8 cellular contexts compared by ENCODE assay signal in genomic region chr2:166384774-166385173, GRCh38. TPM values are rescaled to one million over a fixed set of nuclear protein-coding genes. Genes with fewer than 3 reads are reported as not detected.
DNase-seq lines count a peak whose midpoint lies in the region; TF ChIP-seq lines count a peak whose summit lies in the region.

No MANE protein-coding gene starts in this region.

- DNase-seq in Calu3 (peak; percentile 32), HT-29 (ENCODE audit: low spot score) (peak; percentile 61), astrocyte of the spinal cord (ENCODE audit: low read depth, low spot score) (peak; percentile 46), mesothelial cell of epicardium (ENCODE audit: low spot score in 2 of 2, unreplicated experiment in 2 of 2) (no peak), NCI-H524 treated with DMSO at 0.1 percent for 48 hours (lab: John Stamatoyannopoulos, UW) (no peak), NCI-H774 (lab: John Stamatoyannopoulos, UW) (no peak), D341Med (ENCODE audit: low spot score) (no peak), retina (no peak)

- H3K9me3 Mint-ChIP-seq in Calu3 (ENCODE audit: low read depth, unreplicated experiment) (no peaks in the 10 kb centered on the region), mesothelial cell of epicardium (no peaks in the 10 kb centered on the region)

- H3K4me3 ChIP-seq in astrocyte of the spinal cord (ENCODE audit: low read depth, low read length): no peak overlapping the region

- H3K36me3 Mint-ChIP-seq in Calu3 (ENCODE audit: insufficient read depth, unreplicated experiment): no peaks in the 10 kb centered on the region
- no peaks in the 10 kb centered on the region for H3K36me3 Mint-ChIP-seq in mesothelial cell of epicardium

- TF ChIP-seq CTCF in Calu3 (IDR thresholded peaks at IDR 0.05; ENCODE audit: unreplicated experiment) (peak; percentile 44), astrocyte of the spinal cord (IDR thresholded peaks at IDR 0.05; ENCODE audit: low read depth, low read length) (peak; percentile 16), mesothelial cell of epicardium (IDR thresholded peaks at IDR 0.05; ENCODE audit: unreplicated experiment) (peak; percentile 79)

- H3K4me1 Mint-ChIP-seq in Calu3 (ENCODE audit: low read depth, unreplicated experiment): no peaks in the 10 kb centered on the region
- no peaks in the 10 kb centered on the region for H3K4me1 Mint-ChIP-seq in mesothelial cell of epicardium

- H3K4me3 Mint-ChIP-seq in Calu3 (ENCODE audit: low read depth, unreplicated experiment) (no peak overlapping the region), mesothelial cell of epicardium (no peak overlapping the region)

- CTCF ChIA-PET in Calu3 (lab: Charles Lee): no interaction called here

- intact Hi-C loops in Calu3 (cut with micrococcal nuclease; ENCODE audit: unreplicated experiment): loop anchor here (1.0 kb wide), 2 partner anchors 23 to 205 kb away; no protein-coding TSS in a partner anchor

- in situ Hi-C loops in astrocyte of the spinal cord (cut with HindIII; ENCODE audit: low sequenced_read_pairs): no loop called here

- BruUV-seq in Calu3 (replicated peaks; lab: Mats Ljungman, UMichigan): no TSS peak

- H3K27me3 Mint-ChIP-seq in Calu3 (ENCODE audit: unreplicated experiment): no peaks in the 10 kb centered on the region
- peaks cover 24% of the 10 kb centered on the region for H3K27me3 Mint-ChIP-seq in mesothelial cell of epicardium (ENCODE audit: low read depth)

- no peak overlapping the region for H3K27ac Mint-ChIP-seq in Calu3 (ENCODE audit: unreplicated experiment)
- no peak overlapping the region for H3K27ac Mint-ChIP-seq in mesothelial cell of epicardium

RNA-seq across cellular contexts. Expression of gene SCN9A, which starts 9.0 kb away (rescaled TPM):
- total RNA-seq in Calu3 (2022) (6.1 and 8.5 TPM in 2 replicates), mesothelial cell of epicardium (1.5 to 2.5 TPM (median 1.7 TPM) in 3 replicates)
- 0.38 and 0.52 TPM in 2 replicates for total RNA-seq in HT-29 (2014; rRNA removed; shearing (Covaris generic))

Comparison
In these comparisons a context has a peak if more than half of its experiments do, and no peak if none do; other contexts are left out.
1. DNase-seq: peak in Calu3 (single experiment), HT-29 (single experiment) and astrocyte of the spinal cord (single experiment); none in mesothelial cell of epicardium (0 of 2), NCI-H524 treated with DMSO at 0.1 percent for 48 hours (single experiment), NCI-H774 (single experiment), D341Med (single experiment) and retina (single experiment).
2. CTCF ChIP-seq: peak in every context shown above with its lines; median percentile 79 in mesothelial cell of epicardium; 44 in Calu3; 16 in astrocyte of the spinal cord.